14 cellular contexts compared by ENCODE assay signal in genomic region chr13:24679686-24680085, GRCh38. TPM values are rescaled to one million over a fixed set of nuclear protein-coding genes. Genes with fewer than 3 reads are reported as not detected.
DNase-seq lines count a peak whose midpoint lies in the region; ATAC-seq and TF ChIP-seq lines count a peak whose summit lies in the region.
"Had no signal": no experiment of that assay in that cellular context is flagged by ENCODE, and none has a peak within 500 bp of the region (broad histone marks: within the 10 kb centered on the region; RNA-seq: fewer than 3 reads in every experiment).

No MANE protein-coding gene starts in this region.

- H3K27me3 ChIP-seq in parathyroid adenoma (ENCODE audit: control insufficient read depth, insufficient read depth, low read length): no peaks in the 10 kb centered on the region

- no peaks in the 10 kb centered on the region for H3K9me3 Mint-ChIP-seq in activated CD8-positive, alpha-beta memory T cell treated with anti-CD3 and anti-CD28 coated beads, Interleukin-2, amount 10 ng/mL, durations not matched to agents 7 days and 5 days (ENCODE audit: low read depth)
- H3K9me3 Mint-ChIP-seq in T-cell: no peaks in the 10 kb centered on the region

- ATAC-seq in activated CD8-positive, alpha-beta memory T cell treated with anti-CD3 and anti-CD28 coated beads, Interleukin-2, amount 10 ng/mL, durations not matched to agents 7 days and 5 days: no peak
- ATAC-seq in T-cell (replicated peaks in 1 of 4): no peak

- H3K4me3 Mint-ChIP-seq in activated CD8-positive, alpha-beta memory T cell treated with anti-CD3 and anti-CD28 coated beads, Interleukin-2, amount 10 ng/mL, durations not matched to agents 7 days and 5 days: peak overlapping the region; percentile 44
- H3K4me3 Mint-ChIP-seq in T-cell: peak overlapping the region; percentile 43 to 61 (median 52)

- DNase-seq in activated CD8-positive, alpha-beta memory T cell treated with anti-CD3 and anti-CD28 coated beads, Interleukin-2, amount 10 ng/mL, durations not matched to agents 7 days and 5 days: no peak
- no peak for DNase-seq in activated CD8-positive, alpha-beta memory T cell treated with anti-CD3 and anti-CD28 coated beads, Interleukin-2, amount 50 U/mL, for 4 hours
- no peak for DNase-seq in T-cell
- no peak for DNase-seq in epithelial cell of esophagus (ENCODE audit: low read depth)
- DNase-seq in effector CD4-positive, alpha-beta T cell: no peak
- no peak for DNase-seq in HPDE6-E6E7 (ENCODE audit: extremely low spot score)
- no peak for DNase-seq in activated effector memory CD4-positive, alpha-beta T cell treated with Interleukin-2 at 50 U/mL for 16 hours
- DNase-seq: NCI-H2227 treated with DMSO at 0.1 percent for 48 hours, T1000 had no signal

- peak overlapping the region; percentile 86 for H3K4me2 ChIP-seq in parathyroid adenoma (ENCODE audit: low read length)

- H3K9ac ChIP-seq in parathyroid adenoma: no peak overlapping the region

- H3K4me3 ChIP-seq in epithelial cell of esophagus (ENCODE audit: low read length): peak overlapping the region; percentile 49
- peak overlapping the region; percentile 53 for H3K4me3 ChIP-seq in parathyroid adenoma (ENCODE audit: low read depth, low read length)

- no peak overlapping the region for H3K27ac Mint-ChIP-seq in activated CD8-positive, alpha-beta memory T cell treated with anti-CD3 and anti-CD28 coated beads, Interleukin-2, amount 10 ng/mL, durations not matched to agents 7 days and 5 days
- H3K27ac Mint-ChIP-seq in T-cell: peak overlapping the region in 1 of 2 donors; percentile 5

- peaks cover 36% of the 10 kb centered on the region for H3K4me1 Mint-ChIP-seq in activated CD8-positive, alpha-beta memory T cell treated with anti-CD3 and anti-CD28 coated beads, Interleukin-2, amount 10 ng/mL, durations not matched to agents 7 days and 5 days
- peaks cover 20 to 23% (median 22%) of the 10 kb centered on the region in 3 donors for H3K4me1 Mint-ChIP-seq in T-cell

- H3K27me3 Mint-ChIP-seq in activated CD8-positive, alpha-beta memory T cell treated with anti-CD3 and anti-CD28 coated beads, Interleukin-2, amount 10 ng/mL, durations not matched to agents 7 days and 5 days: peaks cover 33% of the 10 kb centered on the region
- H3K27me3 Mint-ChIP-seq in T-cell: peaks cover 25 to 56% of the 10 kb centered on the region in 2 donors

- H3K9me3 ChIP-seq in parathyroid adenoma (ENCODE audit: control insufficient read depth, low read length): no peaks in the 10 kb centered on the region
- H3K9me3 ChIP-seq: left lung, vagina had no signal

- peaks cover 5% of the 10 kb centered on the region for H3K4me1 ChIP-seq in parathyroid adenoma

- H2AFZ ChIP-seq in parathyroid adenoma: peak overlapping the region; percentile 76

- H3K36me3 ChIP-seq in parathyroid adenoma (ENCODE audit: control insufficient read depth, insufficient read depth, low read length): no peaks in the 10 kb centered on the region
- H3K36me3 ChIP-seq: left lung, vagina had no signal

- H3K27ac ChIP-seq in parathyroid adenoma: no peak overlapping the region
- H3K27ac ChIP-seq: left lung, vagina had no signal

- TF ChIP-seq CTCF in epithelial cell of esophagus (IDR thresholded peaks at IDR 0.05; ENCODE audit: insufficient read depth, low read depth, low read length, missing control alignments): no peak
- TF ChIP-seq CTCF in parathyroid adenoma (IDR thresholded peaks at IDR 0.05): no peak

- CTCF ChIA-PET in activated CD8-positive, alpha-beta memory T cell treated with anti-CD3 and anti-CD28 coated beads, Interleukin-2, amount 10 ng/mL, durations not matched to agents 7 days and 5 days (lab: Charles Lee): interaction anchor here (1.0 to 4.3 kb wide), 4 partner anchors 11 to 74 kb away, joined by 4 to 26 read pairs (median 12); no protein-coding TSS in a partner anchor
- CTCF ChIA-PET in T-cell (lab: Charles Lee): no interaction called here

- POLR2A ChIA-PET in T-cell (lab: Charles Lee): no interaction called here

- no peaks in the 10 kb centered on the region for H3K36me3 Mint-ChIP-seq in activated CD8-positive, alpha-beta memory T cell treated with anti-CD3 and anti-CD28 coated beads, Interleukin-2, amount 10 ng/mL, durations not matched to agents 7 days and 5 days
- H3K36me3 Mint-ChIP-seq in T-cell: no peaks in the 10 kb centered on the region

- no peaks in the 10 kb centered on the region for H3K79me2 ChIP-seq in parathyroid adenoma

RNA-seq across cellular contexts. Expression of gene ATP12A, which starts 0.5 kb away (rescaled TPM):
- total RNA-seq in activated CD8-positive, alpha-beta memory T cell treated with anti-CD3 and anti-CD28 coated beads, Interleukin-2, amount 10 ng/mL, durations not matched to agents 7 days and 5 days: 1 to 10 TPM; 1.6 to 4.7 TPM
- not detected for total RNA-seq in T-cell
- total RNA-seq: glomerular endothelial cell, omental fat pad, vagina had no signal
